In the genomic region with DNA sequence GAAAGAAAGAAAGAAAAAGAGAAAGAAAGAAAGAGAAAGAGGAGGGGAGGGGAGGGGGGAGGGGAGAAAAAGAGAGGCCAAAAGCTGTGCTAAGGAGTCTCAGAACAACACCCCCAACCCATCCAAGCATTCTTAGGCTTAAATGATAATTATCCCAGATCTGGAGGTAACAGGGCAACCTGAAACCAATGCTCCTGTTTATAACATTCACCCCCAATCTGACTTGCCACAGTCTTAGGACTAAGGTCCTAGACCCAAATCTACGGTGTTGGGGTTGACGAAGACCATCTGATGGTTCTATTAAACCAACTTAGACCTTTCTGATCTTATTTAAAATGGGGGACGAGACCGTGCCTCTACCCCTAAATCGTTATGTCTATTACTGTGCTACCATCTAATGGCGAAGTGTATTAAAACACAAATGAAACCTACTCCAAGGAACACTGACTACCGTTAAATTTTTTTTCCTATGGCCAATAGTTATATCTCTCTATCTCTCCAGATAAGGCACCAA, we compare ENCODE assay signal across 8 cellular contexts.
DNase-seq lines count a peak whose midpoint lies in the region; ATAC-seq and TF ChIP-seq lines count a peak whose summit lies in the region.

No MANE protein-coding gene starts in this region.

- H3K36me3 ChIP-seq in SK-N-SH (replicated peaks in 1 of 2; ENCODE audit: control insufficient read depth in 1 of 2, insufficient read depth in 2 of 2, low read length in 1 of 2) (no peaks in the 10 kb centered on the region), prostate gland (no peaks in the 10 kb centered on the region)

- H3K79me2 ChIP-seq in SK-N-SH (ENCODE audit: insufficient read depth): no peaks in the 10 kb centered on the region

- peak overlapping the region; percentile 88 for H2AFZ ChIP-seq in SK-N-SH (ENCODE audit: low read depth)

- POLR2A ChIA-PET in SK-N-SH (lab: Yijun Ruan, JAX): no interaction called here

- TF ChIP-seq POLR2A in prostate gland (IDR thresholded peaks at IDR 0.05): no peak

- DNase-seq in DMS114 treated with DMSO at 0.1 percent for 48 hours (lab: John Stamatoyannopoulos, UW; ENCODE audit: unreplicated experiment) (peak; percentile 77), LHCN-M2 (ENCODE audit: low read depth) (peak; percentile 71), SK-N-SH (peak; percentile 82), foreskin keratinocyte (peak in 1 of 2 donors; percentile 44), prostate gland (ENCODE audit: low spot score) (no peak)
- DNase-seq in stimulated activated CD4-positive, alpha-beta T cell treated with anti-CD3 and anti-CD28 coated beads, Interleukin-2, amount 100 ng/mL, for 48 hours: no peak

- peak overlapping the region; percentile 77 for H3K4me2 ChIP-seq in SK-N-SH

- H3K4me1 ChIP-seq in SK-N-SH (ENCODE audit: control insufficient read depth in 1 of 2, insufficient read depth in 2 of 2, low read depth in 1 of 2, low read length in 1 of 2) (no peaks in the 10 kb centered on the region), foreskin keratinocyte (no peaks in the 10 kb centered on the region), prostate gland (replicated peaks) (no peaks in the 10 kb centered on the region)

- peak; percentile 70 for TF ChIP-seq CTCF in SK-N-SH (IDR thresholded peaks at IDR 0.05)
- TF ChIP-seq CTCF in foreskin keratinocyte (conservative IDR thresholded peaks at IDR 0.05): peak; percentile 73
- TF ChIP-seq CTCF in prostate gland (IDR thresholded peaks at IDR 0.05): peak in 3 of 4 experiments; percentile 25 to 61 (median 55)

- H4K20me1 ChIP-seq in SK-N-SH (ENCODE audit: insufficient read depth): no peaks in the 10 kb centered on the region

- H3K9me2 ChIP-seq in SK-N-SH: no peaks in the 10 kb centered on the region

- H3K27ac ChIP-seq in SK-N-SH (ENCODE audit: low read depth in 2 of 2, low read length in 1 of 2) (no peak overlapping the region), foreskin keratinocyte (no peak overlapping the region), prostate gland (no peak overlapping the region)

- TF ChIP-seq RAD21 in SK-N-SH (IDR thresholded peaks at IDR 0.05; ENCODE audit: low read length): peak; percentile 91

- H3K27me3 ChIP-seq in SK-N-SH (ENCODE audit: insufficient read depth): no peaks in the 10 kb centered on the region
- H3K27me3 ChIP-seq in foreskin keratinocyte: peaks cover 35% of the 10 kb centered on the region
- no peaks in the 10 kb centered on the region for H3K27me3 ChIP-seq in prostate gland (replicated peaks; ENCODE audit: insufficient read depth)

- H3K4me3 ChIP-seq in SK-N-SH (ENCODE audit: low read depth in 2 of 2, low read length in 1 of 2) (peak overlapping the region; percentile 44 to 61), prostate gland (peak overlapping the region; percentile 12 to 21)

- TF ChIP-seq EP300 in SK-N-SH (IDR thresholded peaks at IDR 0.05; ENCODE audit: borderline replicate concordance in 1 of 2, low read depth in 1 of 2, low read length in 1 of 2): no peak

- 0 out of 2 replicates have a peak overlapping the region, but pooled peaks have one; percentile 34 for H3K9ac ChIP-seq in SK-N-SH

- intact Hi-C loops in prostate gland (cut with DNase I): loop anchor here (5.0 to 10.0 kb wide), 4 partner anchors 200 to 800 kb away; no protein-coding TSS in a partner anchor

- 2% methylated on average over 7 of the region's 7 CpGs for WGBS in SK-N-SH (ENCODE audit: low lambda C conversion rate)
- WGBS in prostate gland: 11% methylated on average over 7 of the region's 7 CpGs

- CTCF ChIA-PET in SK-N-SH (lab: Yijun Ruan, JAX): interaction anchor here (0.6 to 1.3 kb wide), 6 partner anchors 10 to 837 kb away, joined by 3 to 6 read pairs (median 4); no protein-coding TSS in a partner anchor

- ATAC-seq in foreskin keratinocyte (no peak), GM18502 (IDR thresholded peaks at IDR 0.05; ENCODE audit: poor library complexity, unreplicated experiment) (no peak), HG03045 (IDR thresholded peaks at IDR 0.05; ENCODE audit: unreplicated experiment) (no peak)

- no peaks in the 10 kb centered on the region for H3F3A ChIP-seq in SK-N-SH (replicated peaks; ENCODE audit: insufficient read depth)

- H3K9me3 ChIP-seq in SK-N-SH: no peaks in the 10 kb centered on the region
- no peaks in the 10 kb centered on the region for H3K9me3 ChIP-seq in prostate gland

TF ChIP-seq in SK-N-SH, 30 proteins besides CTCF, POLR2A, EP300 and RAD21:
- TF ChIP-seq POLR2AphosphoS5 (IDR thresholded peaks at IDR 0.05; ENCODE audit: low read depth, low read length) (no peak), RCOR1 (IDR thresholded peaks at IDR 0.05; ENCODE audit: low read length) (0 out of 2 replicates have a peak, but pooled peaks have one; percentile 14), SMC3 (IDR thresholded peaks at IDR 0.05; ENCODE audit: low read depth, low read length) (peak; percentile 73)

Comparison
In these comparisons a context has a peak if more than half of its experiments do, and no peak if none do; other contexts are left out.
1. DNase-seq: peak in DMS114 treated with DMSO at 0.1 percent for 48 hours (single experiment), LHCN-M2 (single experiment) and SK-N-SH (single experiment); none in prostate gland (single experiment) and stimulated activated CD4-positive, alpha-beta T cell treated with anti-CD3 and anti-CD28 coated beads, Interleukin-2, amount 100 ng/mL, for 48 hours (0 of 2).
2. Peak in every context shown above with its lines, with median percentiles within 50 percentile points of each other: CTCF ChIP-seq.